10 cellular contexts compared by ENCODE assay signal in genomic region chr12:55818886-55819285, GRCh38. TPM values are rescaled to one million over a fixed set of nuclear protein-coding genes. Genes with fewer than 3 reads are reported as not detected.
DNase-seq lines count a peak whose midpoint lies in the region; ATAC-seq, FAIRE-seq and TF ChIP-seq lines count a peak whose summit lies in the region.
"Had no signal": no experiment of that assay in that cellular context is flagged by ENCODE, and none has a peak within 500 bp of the region (broad histone marks: within the 10 kb centered on the region; RNA-seq: fewer than 3 reads in every experiment).

No MANE protein-coding gene starts in this region.

- no peak overlapping the region for H2AFZ ChIP-seq in DND-41 (ENCODE audit: low read depth, low read length)
- H2AFZ ChIP-seq in MM.1S (ENCODE audit: low read length), result no peak overlapping the region
- H2AFZ ChIP-seq in endothelial cell of umbilical vein (ENCODE audit: low read depth, low read length), result no peak overlapping the region

- no peaks in the 10 kb centered on the region for H3K9me1 ChIP-seq in endothelial cell of umbilical vein (replicated peaks; ENCODE audit: control insufficient read depth, extremely low read depth, insufficient read depth, low read length)

- dilution Hi-C loops in endothelial cell of umbilical vein (cut with MboI; ENCODE audit: extremely low pct_ligation_motif_present, low sequenced_read_pairs), result no loop called here

- peaks cover 24% of the 10 kb centered on the region for H4K20me1 ChIP-seq in DND-41 (ENCODE audit: insufficient read depth, low read length)
- H4K20me1 ChIP-seq in MM.1S (ENCODE audit: insufficient read depth, low read length), result no peaks in the 10 kb centered on the region
- H4K20me1 ChIP-seq in endothelial cell of umbilical vein (replicated peaks; ENCODE audit: control insufficient read depth, extremely low read depth, insufficient read depth, low read length), result no peaks in the 10 kb centered on the region

- POLR2A ChIA-PET in endothelial cell of umbilical vein (lab: Charles Lee), result interaction anchor here (0.8 to 1.8 kb wide), 2 partner anchors 11 to 29 kb away, joined by 7 to 40 read pairs; partner anchors contain the start of gene DNAJC14

- H3K27ac ChIP-seq in DND-41 (ENCODE audit: low read length) (peak overlapping the region; percentile 90), MM.1S (ENCODE audit: low read length) (no peak overlapping the region), endothelial cell of umbilical vein (ENCODE audit: insufficient read depth, low read depth, low read length) (no peak overlapping the region)

- no peak for TF ChIP-seq POLR2A in endothelial cell of umbilical vein (IDR thresholded peaks at IDR 0.05; ENCODE audit: low read depth, low read length)

- H3K79me2 ChIP-seq in DND-41 (ENCODE audit: insufficient read depth, low read length) (peaks cover 78% of the 10 kb centered on the region), MM.1S (ENCODE audit: low read length) (peaks cover 63% of the 10 kb centered on the region), endothelial cell of umbilical vein (ENCODE audit: control insufficient read depth, insufficient read depth, low read length) (peaks cover 51% of the 10 kb centered on the region)

- peaks cover 54% of the 10 kb centered on the region for H3K4me1 ChIP-seq in DND-41 (ENCODE audit: insufficient read depth, low read length)
- peaks cover 8% of the 10 kb centered on the region for H3K4me1 ChIP-seq in MM.1S (ENCODE audit: low read length)
- peaks cover 16% of the 10 kb centered on the region for H3K4me1 ChIP-seq in endothelial cell of umbilical vein (ENCODE audit: control insufficient read depth, extremely low read depth, insufficient read depth, low read length)

- H3K4me2 ChIP-seq in DND-41 (ENCODE audit: insufficient read depth, low read length) (peak overlapping the region; percentile 96), MM.1S (ENCODE audit: low read depth, low read length) (peak overlapping the region; percentile 95), endothelial cell of umbilical vein (ENCODE audit: insufficient read depth, low read length) (peak overlapping the region; percentile 70)

- CTCF ChIA-PET in endothelial cell of umbilical vein (lab: Charles Lee), result interaction anchor here (0.6 to 5.8 kb wide), 8 partner anchors 11 to 170 kb away, joined by 3 to 38 read pairs (median 12); partner anchors contain the start of genes DGKA, DNAJC14 and PYM1

- no peaks in the 10 kb centered on the region for H3K27me3 ChIP-seq in DND-41 (ENCODE audit: insufficient read depth, low read length, poor library complexity)
- H3K27me3 ChIP-seq in MM.1S (replicated peaks; ENCODE audit: insufficient read depth, low read length), result no peaks in the 10 kb centered on the region
- no peaks in the 10 kb centered on the region for H3K27me3 ChIP-seq in endothelial cell of umbilical vein (ENCODE audit: control insufficient read depth in 2 of 2, insufficient read depth in 2 of 2, low read length in 2 of 2)

- ATAC-seq in DND-41 (ENCODE audit: insufficient read depth, low read depth) (no peak), HG03108 (IDR thresholded peaks at IDR 0.05; ENCODE audit: unreplicated experiment) (no peak), GM21390 (IDR thresholded peaks at IDR 0.05; ENCODE audit: unreplicated experiment) (no peak)

- FAIRE-seq in endothelial cell of umbilical vein (lab: Jason Lieb, UNC), result no peak

- H3K36me3 ChIP-seq in DND-41 (ENCODE audit: insufficient read depth, low read length) (peaks cover 74% of the 10 kb centered on the region), MM.1S (replicated peaks; ENCODE audit: insufficient read depth, low read length) (peaks cover 6% of the 10 kb centered on the region; the same call in 1 of the 2 replicates), endothelial cell of umbilical vein (ENCODE audit: control insufficient read depth in 2 of 2, extremely low read depth in 1 of 2, insufficient read depth in 2 of 2, low read length in 2 of 2) (peaks cover 14 to 21% of the 10 kb centered on the region in 2 experiments)

- H3K9ac ChIP-seq in DND-41 (ENCODE audit: low read depth, low read length), result peak overlapping the region; percentile 66
- H3K9ac ChIP-seq in MM.1S (ENCODE audit: low read length), result peak overlapping the region; percentile 71
- H3K9ac ChIP-seq in endothelial cell of umbilical vein (replicated peaks; ENCODE audit: extremely low read depth, insufficient read depth, low read length), result peak overlapping the region; percentile 66

- BruUV-seq in endothelial cell of umbilical vein (replicated peaks; lab: Mats Ljungman, UMichigan), result no TSS peak

- no peak for TF ChIP-seq CTCF in DND-41 (IDR thresholded peaks at IDR 0.05; ENCODE audit: borderline replicate concordance, extremely low read depth, low read length, poor library complexity, severe bottlenecking)
- no peak for TF ChIP-seq CTCF in MM.1S (IDR thresholded peaks at IDR 0.05; ENCODE audit: low read length)
- TF ChIP-seq CTCF in endothelial cell of umbilical vein (IDR thresholded peaks at IDR 0.05; ENCODE audit: extremely low read depth in 1 of 2, insufficient read depth in 1 of 2, low read depth in 1 of 2, low read length in 2 of 2), result no peak
- no peak for TF ChIP-seq CTCF in retinal pigment epithelial cell (conservative IDR thresholded peaks at IDR 0.05; ENCODE audit: low read depth, low read length)

- intact Hi-C loops in endothelial cell of umbilical vein (cut with micrococcal nuclease), result loop anchor here (1.0 to 5.0 kb wide), 2 partner anchors 10 to 82 kb away; partner anchors contain the start of gene DNAJC14

- peak overlapping the region; percentile 78 to 79 for H3K4me3 ChIP-seq in DND-41 (ENCODE audit: low read depth in 1 of 2, low read length in 2 of 2)
- peak overlapping the region; percentile 92 for H3K4me3 ChIP-seq in MM.1S (ENCODE audit: low read length)
- peak overlapping the region in 1 of 3 experiments; percentile 82 for H3K4me3 ChIP-seq in endothelial cell of umbilical vein (replicated peaks in 1 of 3; ENCODE audit: insufficient read depth in 1 of 3, low read depth in 1 of 3, low read length in 3 of 3)
- peak overlapping the region; percentile 100 for H3K4me3 ChIP-seq in retinal pigment epithelial cell (ENCODE audit: low read length)

- H3F3A ChIP-seq in MM.1S (ENCODE audit: insufficient read depth, low read length), result 0 out of 2 replicates have a peak, but pooled peaks cover 5% of the 10 kb centered on the region

- H3K9me3 ChIP-seq in DND-41 (ENCODE audit: insufficient read depth, low read length, severe bottlenecking), result no peaks in the 10 kb centered on the region
- no peaks in the 10 kb centered on the region for H3K9me3 ChIP-seq in MM.1S (replicated peaks; ENCODE audit: insufficient read depth, low read length)
- no peaks in the 10 kb centered on the region for H3K9me3 ChIP-seq in endothelial cell of umbilical vein (replicated peaks; ENCODE audit: control insufficient read depth, insufficient read depth, low read length)

- DNase-seq in DND-41 (no peak), MM.1S (no peak), endothelial cell of umbilical vein (ENCODE audit: low read depth, low spot score) (no peak), retinal pigment epithelial cell (ENCODE audit: low read depth) (no peak), NCI-H69 (lab: John Stamatoyannopoulos, UW) (no peak), NCI-H446 (lab: John Stamatoyannopoulos, UW) (no peak)
- DNase-seq: NCI-H524 treated with DMSO at 0.1 percent for 48 hours; stimulated activated CD4-positive, alpha-beta T cell treated with anti-CD3 and anti-CD28 coated beads, Interleukin-4, amount 100 ng/mL, for 1 hour had no signal

- H3K9me2 ChIP-seq in MM.1S (replicated peaks; ENCODE audit: insufficient read depth, low read length), result no peaks in the 10 kb centered on the region

TF ChIP-seq in endothelial cell of umbilical vein, 7 proteins besides CTCF, POLR2A, EP300 and RAD21 (continues in another document):
- TF ChIP-seq EZH2 (IDR thresholded peaks at IDR 0.05; ENCODE audit: borderline replicate concordance, low read depth, low read length, severe bottlenecking), result no peak

RNA-seq across cellular contexts. Expression of gene ORMDL2, which starts 1.0 kb away (rescaled TPM):
- total RNA-seq in endothelial cell of umbilical vein, result 55.0 and 57.8 TPM in 2 replicates
- 70.4 and 111 TPM in 2 replicates for polyA plus RNA-seq in endothelial cell of umbilical vein
- polyA plus RNA-seq in endothelial cell of umbilical vein (2011; cell fraction: cytosol; rRNA removed), result 60.4 and 65.3 TPM in 2 replicates
- 22.9 and 28.0 TPM in 2 replicates for polyA plus RNA-seq in endothelial cell of umbilical vein (2011; cell fraction: nucleus; rRNA removed)
- 59.2 and 74.3 TPM in 2 replicates for polyA plus RNA-seq in endothelial cell of umbilical vein (2012)
- 85.2 and 109 TPM in 2 replicates for polyA minus RNA-seq in endothelial cell of umbilical vein
- 47.1 TPM for polyA minus RNA-seq in endothelial cell of umbilical vein (2011; cell fraction: cytosol; rRNA and poly(A)+ RNA removed)
- polyA minus RNA-seq in endothelial cell of umbilical vein (2011; cell fraction: nucleus; rRNA and poly(A)+ RNA removed), result 19.0 and 31.2 TPM in 2 replicates

RNA-seq across cellular contexts. Expression of gene SARNP, which starts 1.4 kb away (rescaled TPM):
- 88.1 and 101 TPM in 2 replicates for total RNA-seq in endothelial cell of umbilical vein
- polyA plus RNA-seq in endothelial cell of umbilical vein, result 101 and 108 TPM in 2 replicates
- 113 and 114 TPM in 2 replicates for polyA plus RNA-seq in endothelial cell of umbilical vein (2011; cell fraction: cytosol; rRNA removed)
- 57.2 and 74.4 TPM in 2 replicates for polyA plus RNA-seq in endothelial cell of umbilical vein (2011; cell fraction: nucleus; rRNA removed)
- polyA plus RNA-seq in endothelial cell of umbilical vein (2012), result 139 and 163 TPM in 2 replicates
- polyA minus RNA-seq in endothelial cell of umbilical vein, result 45.1 and 56.5 TPM in 2 replicates
- 22.4 TPM for polyA minus RNA-seq in endothelial cell of umbilical vein (2011; cell fraction: cytosol; rRNA and poly(A)+ RNA removed)
- 25.4 and 37.1 TPM in 2 replicates for polyA minus RNA-seq in endothelial cell of umbilical vein (2011; cell fraction: nucleus; rRNA and poly(A)+ RNA removed)

RNA-seq across cellular contexts. Expression of gene DNAJC14, which starts 10.5 kb away (rescaled TPM):
- 29.7 and 33.3 TPM in 2 replicates for total RNA-seq in endothelial cell of umbilical vein
- 15.7 and 16.0 TPM in 2 replicates for polyA plus RNA-seq in endothelial cell of umbilical vein
- 14.4 and 15.0 TPM in 2 replicates for polyA plus RNA-seq in endothelial cell of umbilical vein (2011; cell fraction: cytosol; rRNA removed)
- 7.0 and 7.4 TPM in 2 replicates for polyA plus RNA-seq in endothelial cell of umbilical vein (2011; cell fraction: nucleus; rRNA removed)
- 24.0 and 24.1 TPM in 2 replicates for polyA plus RNA-seq in endothelial cell of umbilical vein (2012)
- 11.1 and 19.5 TPM in 2 replicates for polyA minus RNA-seq in endothelial cell of umbilical vein
- 11.3 TPM for polyA minus RNA-seq in endothelial cell of umbilical vein (2011; cell fraction: cytosol; rRNA and poly(A)+ RNA removed)
- 5.2 and 6.0 TPM in 2 replicates for polyA minus RNA-seq in endothelial cell of umbilical vein (2011; cell fraction: nucleus; rRNA and poly(A)+ RNA removed)

RNA-seq across cellular contexts. Expression of gene MMP19, which starts 23.9 kb away (rescaled TPM):
- total RNA-seq in endothelial cell of umbilical vein, result 0.31 and 0.78 TPM in 2 replicates
- 1.6 and 2.0 TPM in 2 replicates for polyA plus RNA-seq in endothelial cell of umbilical vein
- 1.7 and 2.2 TPM in 2 replicates for polyA plus RNA-seq in endothelial cell of umbilical vein (2011; cell fraction: cytosol; rRNA removed)
- polyA plus RNA-seq in endothelial cell of umbilical vein (2011; cell fraction: nucleus; rRNA removed), result 3.2 and 4.1 TPM in 2 replicates
- 2.1 and 3.2 TPM in 2 replicates for polyA plus RNA-seq in endothelial cell of umbilical vein (2012)
- polyA minus RNA-seq in endothelial cell of umbilical vein, result 0.93 and 1.3 TPM in 2 replicates
- polyA minus RNA-seq in endothelial cell of umbilical vein (2011; cell fraction: cytosol; rRNA and poly(A)+ RNA removed), result not detected
- 1.2 TPM in 1 of 2 replicates, not detected in the other for polyA minus RNA-seq in endothelial cell of umbilical vein (2011; cell fraction: nucleus; rRNA and poly(A)+ RNA removed)
